Comparison of ENCODE assay signal across 15 cellular contexts in genomic region chr1:205046870-205047269, GRCh38. TPM values are rescaled to one million over a fixed set of nuclear protein-coding genes. Genes with fewer than 3 reads are reported as not detected.
DNase-seq lines count a peak whose midpoint lies in the region; TF ChIP-seq lines count a peak whose summit lies in the region.
"Had no signal": no experiment of that assay in that cellular context is flagged by ENCODE, and none has a peak within 500 bp of the region (broad histone marks: within the 10 kb centered on the region; RNA-seq: fewer than 3 reads in every experiment).

No MANE protein-coding gene starts in this region.

- no peaks in the 10 kb centered on the region for H3K36me3 Mint-ChIP-seq in neural crest cell (ENCODE audit: low read depth)

- peak overlapping the region in 57 of 59 donors; percentile 22 to 98 (median 82) for H3K4me3 ChIP-seq in dorsolateral prefrontal cortex
- H3K4me3 ChIP-seq: K562 had no signal

- H3K9me3 Mint-ChIP-seq in neural crest cell: no peaks in the 10 kb centered on the region

- H3K27ac Mint-ChIP-seq in neural crest cell (ENCODE audit: unreplicated experiment): peak overlapping the region; percentile 82

- H3K27ac ChIP-seq in dorsolateral prefrontal cortex (peak overlapping the region; percentile 87 to 100 (median 99)), temporal lobe (ENCODE audit: low read depth, low read length) (peak overlapping the region; percentile 99)
- H3K27ac ChIP-seq: 22Rv1, HL-60 had no signal

- peak in 1 of 56 donors; percentile 14 for TF ChIP-seq CTCF in dorsolateral prefrontal cortex (IDR thresholded peaks at IDR 0.05 in 54 of 56, conservative IDR thresholded peaks at IDR 0.05 in 2 of 56; ENCODE audit: low read depth in 1 of 56, partially characterized antibody in 56 of 56)
- no peak for TF ChIP-seq CTCF in neural crest cell (conservative IDR thresholded peaks at IDR 0.05)

- peaks cover 31% of the 10 kb centered on the region for H3K4me1 Mint-ChIP-seq in neural crest cell

- H3K4me3 Mint-ChIP-seq in neural crest cell: peak overlapping the region; percentile 73

- DNase-seq in NCI-H1436 (lab: John Stamatoyannopoulos, UW) (peak; percentile 45), NCI-H1436 treated with DMSO at 0.1 percent for 48 hours (lab: John Stamatoyannopoulos, UW) (no peak), dorsolateral prefrontal cortex (peak in 9 of 10 donors; percentile 57 to 82 (median 77)), neural crest cell (ENCODE audit: low read depth, low spot score) (peak; percentile 19), UCSD-AML1 (lab: John Stamatoyannopoulos, UW; ENCODE audit: unreplicated experiment) (no peak)
- DNase-seq in activated naive CD4-positive, alpha-beta T cell treated with anti-CD3 and anti-CD28 coated beads, Interleukin-2, amount 50 U/mL, for 16 hours: no peak
- DNase-seq in stimulated activated CD4-positive, alpha-beta T cell treated with anti-CD3 and anti-CD28 coated beads, Interleukin-4, amount 100 ng/mL, for 1 hour: no peak
- DNase-seq: NCI-H2107, NCI-H345, NCI-H526 treated with DMSO at 0.1 percent for 48 hours, SK-N-SH had no signal

- peaks cover 0 to 8% (median 0%) of the 10 kb centered on the region in 45 donors for H3K27me3 ChIP-seq in dorsolateral prefrontal cortex

- H3K27me3 Mint-ChIP-seq in neural crest cell (ENCODE audit: low read depth): peaks cover 48% of the 10 kb centered on the region

- intact Hi-C loops in dorsolateral prefrontal cortex (cut with DNase I): no loop called here

RNA-seq across cellular contexts. Expression of gene CNTN2, which starts 3.9 kb away (rescaled TPM):
- total RNA-seq in dorsolateral prefrontal cortex (1,000 to 10,000 TPM in 1 of 120 experiments, 100 to 1,000 TPM in 115, 10 to 100 TPM in 4; 87.4 to 1,120 (median 263) TPM), neural crest cell (24.9 and 26.3 TPM in 2 replicates), temporal lobe (23.4 TPM)
- total RNA-seq: K562 had no signal

RNA-seq across cellular contexts. Expression of gene TMEM81, which starts 37.4 kb away (rescaled TPM):
- total RNA-seq in dorsolateral prefrontal cortex (10 to 100 TPM in 39 of 120 experiments, 1 to 10 TPM in 81; 4.7 to 14.8 (median 8.4) TPM), neural crest cell (5.4 and 6.7 TPM in 2 replicates), temporal lobe (2.0 TPM)

Comparison
In these comparisons a context has a peak if more than half of its experiments do, and no peak if none do; other contexts are left out.
1. DNase-seq: peak in NCI-H1436 (single experiment), dorsolateral prefrontal cortex (9 of 10) and neural crest cell (single experiment); none in NCI-H1436 treated with DMSO at 0.1 percent for 48 hours (single experiment), activated naive CD4-positive, alpha-beta T cell treated with anti-CD3 and anti-CD28 coated beads, Interleukin-2, amount 50 U/mL, for 16 hours (single experiment), UCSD-AML1 (single experiment) and stimulated activated CD4-positive, alpha-beta T cell treated with anti-CD3 and anti-CD28 coated beads, Interleukin-4, amount 100 ng/mL, for 1 hour (single experiment).